Comparison of ENCODE assay signal across 11 cellular contexts in genomic region chr7:151425670-151426075, GRCh38. TPM values are rescaled to one million over a fixed set of nuclear protein-coding genes. Genes with fewer than 3 reads are reported as not detected.
DNase-seq lines count a peak whose midpoint lies in the region; ATAC-seq, FAIRE-seq and TF ChIP-seq lines count a peak whose summit lies in the region.
"Had no signal": no experiment of that assay in that cellular context is flagged by ENCODE, and none has a peak within 500 bp of the region (broad histone marks: within the 10 kb centered on the region; RNA-seq: fewer than 3 reads in every experiment).

No MANE protein-coding gene starts in this region.

- POLR2A ChIA-PET in IMR-90 (lab: Charles Lee; ENCODE audit: unreplicated experiment) (interaction anchor here (0.6 kb wide), 1 partner anchor 25 kb away, joined by 3 read pairs; no protein-coding TSS in a partner anchor), HepG2 (lab: Yijun Ruan, JAX) (no interaction called here)

- ATAC-seq in IMR-90 (ENCODE audit: low read depth): peak; percentile 81
- no peak for ATAC-seq in HepG2
- no peak for ATAC-seq in HG03135 (IDR thresholded peaks at IDR 0.05; ENCODE audit: unreplicated experiment)
- ATAC-seq in HG02763 (IDR thresholded peaks at IDR 0.05; ENCODE audit: unreplicated experiment): no peak

- H2AK5ac ChIP-seq in IMR-90 (ENCODE audit: low read depth, low read length): peak overlapping the region; percentile 44; the same call in 1 of the 2 replicates

- peak overlapping the region; percentile 10 for H3K18ac ChIP-seq in IMR-90 (ENCODE audit: low read depth, low read length)

- H4K91ac ChIP-seq in IMR-90 (ENCODE audit: insufficient read depth, low read depth, low read length): peak overlapping the region; percentile 77

- no peak overlapping the region for H3K23ac ChIP-seq in IMR-90 (ENCODE audit: low read depth, low read length)

- H3K79me2 ChIP-seq in HepG2 (ENCODE audit: insufficient read depth, low read length): no peaks in the 10 kb centered on the region

- no peaks in the 10 kb centered on the region; a peak in 1 of 4 replicates for H3K79me1 ChIP-seq in IMR-90 (ENCODE audit: low read depth in 1 of 2, low read length in 2 of 2)

- H3K14ac ChIP-seq in IMR-90 (replicated peaks; ENCODE audit: low read depth, low read length): peak overlapping the region; percentile 24

- dilution Hi-C loops in IMR-90 (cut with HindIII; ENCODE audit: low sequenced_read_pairs, unreplicated experiment): no loop called here

- TF ChIP-seq EP300 in HepG2 (IDR thresholded peaks at IDR 0.05; ENCODE audit: low read depth in 2 of 2, low read length in 2 of 2) (no peak), HepG2 (CRISPR knock-in tag; IDR thresholded peaks at IDR 0.05; ENCODE audit: borderline replicate concordance) (no peak), suprapubic skin (IDR thresholded peaks at IDR 0.05) (no peak)

- peak overlapping the region; percentile 83 for H2BK120ac ChIP-seq in IMR-90 (ENCODE audit: low read depth, low read length)

- H3K4me1 ChIP-seq in IMR-90 (ENCODE audit: control insufficient read depth, insufficient read depth, low read length) (peaks cover 39% of the 10 kb centered on the region), HepG2 (ENCODE audit: insufficient read depth, low read length) (no peaks in the 10 kb centered on the region), suprapubic skin (peaks cover 22% of the 10 kb centered on the region)

- H2BK15ac ChIP-seq in IMR-90 (ENCODE audit: low read depth, low read length): peak overlapping the region; percentile 44; the same call in 1 of the 3 replicates

- TF ChIP-seq CTCF in IMR-90 (conservative IDR thresholded peaks at IDR 0.05; ENCODE audit: low read depth, low read length) (no peak), HepG2 (CRISPR knock-in tag; IDR thresholded peaks at IDR 0.05) (no peak), suprapubic skin (IDR thresholded peaks at IDR 0.05) (no peak)

- intact Hi-C loops in IMR-90 (cut with micrococcal nuclease): loop anchor here (5.0 kb wide), 1 partner anchor 58 kb away; no protein-coding TSS in a partner anchor
- intact Hi-C loops in HepG2 (cut with micrococcal nuclease; ENCODE audit: unreplicated experiment): no loop called here

- H3K27ac ChIP-seq in IMR-90 (ENCODE audit: insufficient read depth, low read length) (peak overlapping the region; percentile 86; the same call in 1 of the 2 replicates), HepG2 (ENCODE audit: extremely low read length, insufficient read depth, low read length) (no peak overlapping the region), suprapubic skin (no peak overlapping the region)
- H3K27ac ChIP-seq: HL-60, skin epidermis had no signal

- in situ Hi-C loops in IMR-90 (cut with MboI; ENCODE audit: low sequenced_read_pairs) (no loop called here), HepG2 (cut with HindIII; ENCODE audit: extremely low pct_ligation_motif_present, low pct_unique_long_range_greater_than_20kb) (no loop called here), ACHN (cut with HindIII; ENCODE audit: low pct_ligation_motif_present, low pct_unique_long_range_greater_than_20kb, low sequenced_read_pairs) (no loop called here)

- DNase-seq in IMR-90: peak; percentile 91
- DNase-seq in brain pericyte (ENCODE audit: low read depth, low spot score): peak; percentile 55
- DNase-seq in HepG2 (ENCODE audit: low spot score): no peak
- peak; percentile 24 to 35 for DNase-seq in suprapubic skin (ENCODE audit: low spot score in 2 of 2)
- no peak for DNase-seq in NCI-H526 treated with DMSO at 0.1 percent for 48 hours (lab: John Stamatoyannopoulos, UW)
- DNase-seq in ACHN: no peak
- DNase-seq: DND-41 had no signal

- 10% methylated on average over 2 of the region's 4 CpGs; no CpG with 5 or more reads in 1 of the 2 experiments for WGBS in IMR-90 (ENCODE audit: extremely low coverage in 2 of 2, insufficient read length in 1 of 2), 2 experiments
- 9% methylated on average over 4 of the region's 4 CpGs for WGBS in HepG2 (ENCODE audit: low lambda C conversion rate)
- 69% methylated on average over 4 of the region's 4 CpGs for WGBS in suprapubic skin

- H3K9ac ChIP-seq in IMR-90 (ENCODE audit: low read depth, low read length): peak overlapping the region; percentile 7; the same call in 1 of the 2 replicates
- no peak overlapping the region for H3K9ac ChIP-seq in HepG2 (ENCODE audit: insufficient read depth, low read depth, low read length)

- H3K4ac ChIP-seq in IMR-90 (ENCODE audit: low read depth, low read length): peak overlapping the region; percentile 79

- peak overlapping the region; percentile 44 for H2AK9ac ChIP-seq in IMR-90 (replicated peaks; ENCODE audit: low read depth, low read length, poor library complexity)

- H4K8ac ChIP-seq in IMR-90 (ENCODE audit: low read depth in 2 of 2, low read length in 2 of 2): peak overlapping the region in 1 of 2 experiments; percentile 75; a peak in 1 of 4 replicates

- peak overlapping the region; percentile 81 for H2BK5ac ChIP-seq in IMR-90 (ENCODE audit: low read depth, low read length, poor library complexity, severe bottlenecking)

- no peak for TF ChIP-seq RAD21 in IMR-90 (IDR thresholded peaks at IDR 0.05; ENCODE audit: low read length)
- TF ChIP-seq RAD21 in HepG2 (CRISPR knock-in tag; IDR thresholded peaks at IDR 0.05): no peak

- peak overlapping the region; percentile 47 for H2AFZ ChIP-seq in IMR-90 (replicated peaks; ENCODE audit: low read length, poor library complexity)
- no peak overlapping the region for H2AFZ ChIP-seq in HepG2 (ENCODE audit: low read length)

- H2BK20ac ChIP-seq in IMR-90 (ENCODE audit: low read depth, low read length): peak overlapping the region; percentile 86

- no peak for FAIRE-seq in HepG2 (lab: Jason Lieb, UNC)

- H4K20me1 ChIP-seq in IMR-90 (ENCODE audit: insufficient read depth, low read length) (peaks cover 5% of the 10 kb centered on the region; the same call in 1 of the 2 replicates), HepG2 (ENCODE audit: insufficient read depth, low read length) (peaks cover 2% of the 10 kb centered on the region; the same call in 1 of the 2 replicates)

- H3K9me3 ChIP-seq in IMR-90 (ENCODE audit: control insufficient read depth, insufficient read depth, low read length) (peaks cover 10% of the 10 kb centered on the region), HepG2 (ENCODE audit: low read length) (no peaks in the 10 kb centered on the region), suprapubic skin (no peaks in the 10 kb centered on the region)

- no peak for TF ChIP-seq POLR2A in IMR-90 (IDR thresholded peaks at IDR 0.05; ENCODE audit: low read depth, low read length)
- no peak for TF ChIP-seq POLR2A in HepG2 (IDR thresholded peaks at IDR 0.05; ENCODE audit: insufficient read depth in 1 of 2, low read depth in 2 of 2, low read length in 2 of 2)
- no peak for TF ChIP-seq POLR2A in suprapubic skin (IDR thresholded peaks at IDR 0.05)

- no peak overlapping the region for H3K4me3 ChIP-seq in IMR-90 (ENCODE audit: insufficient read depth, low read depth, low read length)
- no peak overlapping the region for H3K4me3 ChIP-seq in HepG2 (replicated peaks in 1 of 3; ENCODE audit: insufficient read depth in 1 of 3, low read depth in 2 of 3, low read length in 3 of 3)
- no peak overlapping the region for H3K4me3 ChIP-seq in suprapubic skin
- H3K4me3 ChIP-seq: skin epidermis had no signal

- H3K4me2 ChIP-seq in IMR-90 (ENCODE audit: low read depth, low read length): peak overlapping the region; percentile 1; the same call in 1 of the 2 replicates
- no peak overlapping the region for H3K4me2 ChIP-seq in HepG2 (ENCODE audit: low read depth, low read length)

- peak overlapping the region; percentile 32; the same call in 1 of the 2 replicates for H3K56ac ChIP-seq in IMR-90 (ENCODE audit: extremely low read depth, insufficient read depth, low read length)

- BruUV-seq in IMR-90 (replicated peaks; lab: Mats Ljungman, UMichigan): no TSS peak
- no TSS peak for BruUV-seq in HepG2 (replicated peaks; lab: Mats Ljungman, UMichigan)

- peak overlapping the region; percentile 39; the same call in 1 of the 2 replicates for H4K5ac ChIP-seq in IMR-90 (ENCODE audit: low read depth, low read length)

- H3K27me3 ChIP-seq in IMR-90 (ENCODE audit: control insufficient read depth, insufficient read depth, low read length): peaks cover 2% of the 10 kb centered on the region; the same call in 1 of the 2 replicates
- peaks cover 7 to 39% of the 10 kb centered on the region in 2 experiments for H3K27me3 ChIP-seq in HepG2 (ENCODE audit: control insufficient read depth in 1 of 2, insufficient read depth in 2 of 2, low read length in 2 of 2)
- no peaks in the 10 kb centered on the region for H3K27me3 ChIP-seq in suprapubic skin

- H3K9me1 ChIP-seq in IMR-90 (ENCODE audit: insufficient read depth, low read length): peaks cover 13% of the 10 kb centered on the region

- H3K36me3 ChIP-seq in IMR-90 (ENCODE audit: control insufficient read depth, insufficient read depth, low read length): no peaks in the 10 kb centered on the region
- H3K36me3 ChIP-seq in HepG2 (replicated peaks in 1 of 2; ENCODE audit: control insufficient read depth in 1 of 2, insufficient read depth in 2 of 2, low read length in 2 of 2): no peaks in the 10 kb centered on the region
- H3K36me3 ChIP-seq in suprapubic skin: no peaks in the 10 kb centered on the region

- CTCF ChIA-PET in IMR-90 (lab: Yijun Ruan, JAX): no interaction called here
- CTCF ChIA-PET in HepG2 (lab: Yijun Ruan, JAX; ENCODE audit: low intra/inter-chr PET ratio, low total read pairs): no interaction called here

RNA-seq across cellular contexts. Expression of gene CRYGN, which starts 14.3 kb away (rescaled TPM):
- total RNA-seq in IMR-90 (2012; rRNA removed) (not detected in 2 replicates), HepG2 (2016; rRNA removed; fragmentation: Illumina TruSeq; extraction: Trizol) (not detected in 2 replicates), suprapubic skin (not detected)
- polyA plus RNA-seq in IMR-90 (2012; rRNA removed) (not detected in 2 replicates), HepG2 (2011; rRNA removed) (0.11 TPM in 1 of 2 replicates, not detected in the other)
- polyA plus RNA-seq in IMR-90 (2012; cell fraction: cytosol; rRNA removed): not detected in 2 replicates
- polyA plus RNA-seq in IMR-90 (2012; cell fraction: nucleus; rRNA removed; ENCODE audit: low replicate concordance): 0.12 and 0.14 TPM in 2 replicates
- total RNA-seq in HepG2 (2016; cell fraction: cytosol; rRNA removed; fragmentation: Illumina TruSeq; extraction: Trizol; ENCODE audit: low read depth): not detected in 2 replicates
- total RNA-seq in HepG2 (2016; cell fraction: insoluble cytoplasmic fraction; rRNA removed; fragmentation: Illumina TruSeq; extraction: Trizol): not detected in 2 replicates
- total RNA-seq in HepG2 (2016; cell fraction: membrane; rRNA removed; fragmentation: Illumina TruSeq; extraction: Trizol): not detected in 2 replicates
- total RNA-seq in HepG2 (2016; cell fraction: nucleus; rRNA removed; fragmentation: Illumina TruSeq; extraction: Trizol): not detected in 2 replicates
- not detected in 2 replicates for polyA plus RNA-seq in HepG2 (2011; cell fraction: cytosol; rRNA removed)
- 0.14 and 0.18 TPM in 2 replicates for polyA plus RNA-seq in HepG2 (2011; cell fraction: nucleus; rRNA removed)
- not detected in 2 replicates for polyA plus RNA-seq in HepG2 (2012)
- polyA plus RNA-seq in HepG2 (2016; cell fraction: cytosol; fragmentation: Illumina TruSeq; extraction: Trizol; ENCODE audit: low read depth): not detected in 2 replicates
- not detected in 2 replicates for polyA plus RNA-seq in HepG2 (2016; cell fraction: insoluble cytoplasmic fraction; fragmentation: Illumina TruSeq; extraction: Trizol; ENCODE audit: low read depth)
- polyA plus RNA-seq in HepG2 (2016; cell fraction: membrane; fragmentation: Illumina TruSeq; extraction: Trizol; ENCODE audit: low read depth): not detected in 2 replicates
- polyA plus RNA-seq in HepG2 (2016; cell fraction: nucleus; fragmentation: Illumina TruSeq; extraction: Trizol; ENCODE audit: insufficient read depth, low read depth): not detected in 2 replicates
- polyA minus RNA-seq in HepG2 (2011; rRNA and poly(A)+ RNA removed; ENCODE audit: low replicate concordance): 0.07 TPM in 1 of 2 replicates, not detected in the other
- not detected in 2 replicates for polyA minus RNA-seq in HepG2 (2011; cell fraction: cytosol; rRNA and poly(A)+ RNA removed)
- not detected in 2 replicates for polyA minus RNA-seq in HepG2 (2011; cell fraction: nucleus; rRNA and poly(A)+ RNA removed)

RNA-seq across cellular contexts. Expression of gene WDR86, which starts 15.8 kb away (rescaled TPM):
- total RNA-seq in IMR-90 (2012; rRNA removed) (not detected in 2 replicates), HepG2 (2016; rRNA removed; fragmentation: Illumina TruSeq; extraction: Trizol) (0.11 TPM in 1 of 2 replicates, not detected in the other), suprapubic skin (1 to 10 TPM in 2 of 4 donors, under 1 TPM in 1, not detected in 1; 0.81 to 2.8 (median 1.4) TPM)
- polyA plus RNA-seq in IMR-90 (2012; rRNA removed) (not detected in 2 replicates), HepG2 (2011; rRNA removed) (2.9 and 4.3 TPM in 2 replicates)
- 0.11 TPM in 1 of 2 replicates, not detected in the other for polyA plus RNA-seq in IMR-90 (2012; cell fraction: cytosol; rRNA removed)
- polyA plus RNA-seq in IMR-90 (2012; cell fraction: nucleus; rRNA removed; ENCODE audit: low replicate concordance): 0.39 and 0.52 TPM in 2 replicates
- not detected in 2 replicates for total RNA-seq in HepG2 (2016; cell fraction: cytosol; rRNA removed; fragmentation: Illumina TruSeq; extraction: Trizol; ENCODE audit: low read depth)
- total RNA-seq in HepG2 (2016; cell fraction: insoluble cytoplasmic fraction; rRNA removed; fragmentation: Illumina TruSeq; extraction: Trizol): not detected in 2 replicates
- total RNA-seq in HepG2 (2016; cell fraction: membrane; rRNA removed; fragmentation: Illumina TruSeq; extraction: Trizol): 0.24 TPM in 1 of 2 replicates, not detected in the other
- total RNA-seq in HepG2 (2016; cell fraction: nucleus; rRNA removed; fragmentation: Illumina TruSeq; extraction: Trizol): 0.50 TPM in 1 of 2 replicates, not detected in the other
- polyA plus RNA-seq in HepG2 (2011; cell fraction: cytosol; rRNA removed): 1.2 and 2.5 TPM in 2 replicates
- polyA plus RNA-seq in HepG2 (2011; cell fraction: nucleus; rRNA removed): 22.1 and 28.5 TPM in 2 replicates
- polyA plus RNA-seq in HepG2 (2012): 1.7 and 1.9 TPM in 2 replicates
- polyA plus RNA-seq in HepG2 (2016; cell fraction: cytosol; fragmentation: Illumina TruSeq; extraction: Trizol; ENCODE audit: low read depth): 0.14 TPM in 1 of 2 replicates, not detected in the other
- polyA plus RNA-seq in HepG2 (2016; cell fraction: insoluble cytoplasmic fraction; fragmentation: Illumina TruSeq; extraction: Trizol; ENCODE audit: low read depth): not detected in 2 replicates
- 0.15 and 0.16 TPM in 2 replicates for polyA plus RNA-seq in HepG2 (2016; cell fraction: membrane; fragmentation: Illumina TruSeq; extraction: Trizol; ENCODE audit: low read depth)
- polyA plus RNA-seq in HepG2 (2016; cell fraction: nucleus; fragmentation: Illumina TruSeq; extraction: Trizol; ENCODE audit: insufficient read depth, low read depth): 0.61 TPM in 1 of 2 replicates, not detected in the other
- 3.2 TPM in 1 of 2 replicates, not detected in the other for polyA minus RNA-seq in HepG2 (2011; rRNA and poly(A)+ RNA removed; ENCODE audit: low replicate concordance)
- polyA minus RNA-seq in HepG2 (2011; cell fraction: cytosol; rRNA and poly(A)+ RNA removed): 0.59 and 1.6 TPM in 2 replicates
- polyA minus RNA-seq in HepG2 (2011; cell fraction: nucleus; rRNA and poly(A)+ RNA removed): 5.0 TPM in 2 replicates

Comparison
In these comparisons a context has a peak if more than half of its experiments do, and no peak if none do; other contexts are left out.
1. DNase-seq: peak in IMR-90 (single experiment), brain pericyte (single experiment) and suprapubic skin (2 of 2); none in HepG2 (single experiment), NCI-H526 treated with DMSO at 0.1 percent for 48 hours (single experiment) and ACHN (single experiment).